In genomic region chr1:4076346-4076745, GRCh38 we compare ENCODE assay signal across 20 cellular contexts.
"Had no signal": no experiment of that assay in that cellular context is flagged by ENCODE, and none has a peak within 500 bp of the region (broad histone marks: within the 10 kb centered on the region; RNA-seq: fewer than 3 reads in every experiment).

No MANE protein-coding gene starts in this region.

- H3K4me3 ChIP-seq: colonic mucosa, esophagus muscularis mucosa, gastroesophageal sphincter, heart right ventricle, lower lobe of right lung, mucosa of descending colon, right lobe of liver had no signal

- H3K36me3 ChIP-seq: colonic mucosa, esophagus muscularis mucosa, gastroesophageal sphincter, heart right ventricle, lower lobe of right lung, neutrophil, right lobe of liver had no signal

- H3K27me3 ChIP-seq: colonic mucosa, foreskin keratinocyte, neutrophil, right lobe of liver had no signal

- H3K4me1 ChIP-seq: colonic mucosa, esophagus muscularis mucosa, foreskin keratinocyte, gastroesophageal sphincter, heart right ventricle, lower lobe of right lung, parathyroid adenoma, right lobe of liver had no signal

- ATAC-seq: foreskin keratinocyte; gastroesophageal sphincter; heart right ventricle; left cardiac atrium; left ventricle myocardium superior; lower lobe of right lung; mucosa of descending colon; stimulated activated memory B cell treated with anti-CD40 and anti-IgM and Interleukin-4, amounts not matched to agents 10 μg/mL and 1 μg/mL and 100 μg/mL, for 72 hours; stimulated activated naive CD8-positive, alpha-beta T cell treated with anti-CD3 and anti-CD28 coated beads, Interleukin-15, Interleukin-2, amounts not matched to agents 100 U/mL and 50 U/mL, for 24 hours had no signal

- H3K27ac ChIP-seq: colonic mucosa, esophagus muscularis mucosa, foreskin keratinocyte, gastroesophageal sphincter, heart right ventricle, lower lobe of right lung, neutrophil, parathyroid adenoma, right lobe of liver had no signal

- H3K9me3 ChIP-seq: colonic mucosa, esophagus muscularis mucosa, lower lobe of right lung, mucosa of descending colon, neutrophil, right lobe of liver had no signal

- DNase-seq: colonic mucosa; dermis blood vessel endothelial cell; effector memory CD4-positive, alpha-beta T cell; foreskin keratinocyte; heart right ventricle; hippocampal formation; left cardiac atrium; left ventricle myocardium superior; lower lobe of right lung; mucosa of descending colon; naive B cell; stimulated activated CD4-positive, alpha-beta T cell treated with anti-CD3 and anti-CD28 coated beads, Interleukin-4, amount 100 ng/mL, for 4 hours; stimulated activated naive CD8-positive, alpha-beta T cell treated with anti-CD3 and anti-CD28 coated beads, Interleukin-15, Interleukin-2, amounts not matched to agents 100 U/mL and 50 U/mL, for 24 hours; trophoblast cell had no signal
